ENCODE assay signal across 8 cellular contexts in genomic region chr6:108561742-108562502, GRCh38. TPM values are rescaled to one million over a fixed set of nuclear protein-coding genes. Genes with fewer than 3 reads are reported as not detected.
DNase-seq lines count a peak whose midpoint lies in the region; ATAC-seq and TF ChIP-seq lines count a peak whose summit lies in the region.

No MANE protein-coding gene starts in this region.

- no peaks in the 10 kb centered on the region for H3K9me3 Mint-ChIP-seq in stimulated activated naive CD8-positive, alpha-beta T cell treated with anti-CD3 and anti-CD28 coated beads, Interleukin-15, Interleukin-2, amounts not matched to agents 100 ng/mL and 50 ng/mL, for 24 hours
- H3K9me3 Mint-ChIP-seq in activated T-helper 17 cell treated with anti-CD3 and anti-CD28 coated beads, Interleukin-2, amount 50 U/mL, for 72 hours, result no peaks in the 10 kb centered on the region

- peaks cover 7% of the 10 kb centered on the region for H3K36me3 Mint-ChIP-seq in stimulated activated naive CD8-positive, alpha-beta T cell treated with anti-CD3 and anti-CD28 coated beads, Interleukin-15, Interleukin-2, amounts not matched to agents 100 ng/mL and 50 ng/mL, for 24 hours (ENCODE audit: low read depth)
- H3K36me3 Mint-ChIP-seq in activated T-helper 17 cell treated with anti-CD3 and anti-CD28 coated beads, Interleukin-2, amount 50 U/mL, for 72 hours (ENCODE audit: low read depth), result peaks cover 54% of the 10 kb centered on the region

- H3K27ac ChIP-seq in right atrium auricular region, result peak overlapping the region; percentile 99 to 100

- no peaks in the 10 kb centered on the region for H3K27me3 ChIP-seq in right atrium auricular region

- H3K27me3 Mint-ChIP-seq in stimulated activated naive CD8-positive, alpha-beta T cell treated with anti-CD3 and anti-CD28 coated beads, Interleukin-15, Interleukin-2, amounts not matched to agents 100 ng/mL and 50 ng/mL, for 24 hours, result peaks cover 10% of the 10 kb centered on the region
- no peaks in the 10 kb centered on the region for H3K27me3 Mint-ChIP-seq in activated T-helper 17 cell treated with anti-CD3 and anti-CD28 coated beads, Interleukin-2, amount 50 U/mL, for 72 hours

- intact Hi-C loops in sciatic nerve (cut with DNase I), result no loop called here

- peaks cover 0 to 48% of the 10 kb centered on the region in 2 donors for H3K4me1 ChIP-seq in right atrium auricular region

- peak overlapping the region; percentile 62 for H3K4me3 Mint-ChIP-seq in stimulated activated naive CD8-positive, alpha-beta T cell treated with anti-CD3 and anti-CD28 coated beads, Interleukin-15, Interleukin-2, amounts not matched to agents 100 ng/mL and 50 ng/mL, for 24 hours
- peak overlapping the region; percentile 76 for H3K4me3 Mint-ChIP-seq in activated T-helper 17 cell treated with anti-CD3 and anti-CD28 coated beads, Interleukin-2, amount 50 U/mL, for 72 hours

- no peak overlapping the region for H3K27ac Mint-ChIP-seq in stimulated activated naive CD8-positive, alpha-beta T cell treated with anti-CD3 and anti-CD28 coated beads, Interleukin-15, Interleukin-2, amounts not matched to agents 100 ng/mL and 50 ng/mL, for 24 hours
- H3K27ac Mint-ChIP-seq in activated T-helper 17 cell treated with anti-CD3 and anti-CD28 coated beads, Interleukin-2, amount 50 U/mL, for 72 hours, result peak overlapping the region; percentile 31

- DNase-seq in stimulated activated naive CD8-positive, alpha-beta T cell treated with anti-CD3 and anti-CD28 coated beads, Interleukin-15, Interleukin-2, amounts not matched to agents 100 U/mL and 50 U/mL, for 24 hours, result no peak
- DNase-seq in right atrium auricular region (ENCODE audit: low spot score) (no peak), sciatic nerve (ENCODE audit: low spot score) (peak; percentile 67), DMS153 treated with DMSO at 0.1 percent for 48 hours (lab: John Stamatoyannopoulos, UW; ENCODE audit: unreplicated experiment) (no peak)

- H3K9me3 ChIP-seq in right atrium auricular region, result no peaks in the 10 kb centered on the region

- ATAC-seq in stimulated activated naive CD8-positive, alpha-beta T cell treated with anti-CD3 and anti-CD28 coated beads, Interleukin-15, Interleukin-2, amounts not matched to agents 100 U/mL and 50 U/mL, for 24 hours, result no peak
- no peak for ATAC-seq in activated T-helper 17 cell treated with anti-CD3 and anti-CD28 coated beads, Interleukin-2, amount 50 U/mL, for 72 hours (replicated peaks)
- no peak for ATAC-seq in sciatic nerve
- no peak for ATAC-seq in HG02970 (IDR thresholded peaks at IDR 0.05; ENCODE audit: low FRiP score, unreplicated experiment)
- no peak for ATAC-seq in GM18498 (IDR thresholded peaks at IDR 0.05; ENCODE audit: unreplicated experiment)

- H3K4me3 ChIP-seq in right atrium auricular region, result peak overlapping the region; percentile 81 to 85

- peaks cover 56% of the 10 kb centered on the region for H3K4me1 Mint-ChIP-seq in stimulated activated naive CD8-positive, alpha-beta T cell treated with anti-CD3 and anti-CD28 coated beads, Interleukin-15, Interleukin-2, amounts not matched to agents 100 ng/mL and 50 ng/mL, for 24 hours (ENCODE audit: low read depth)
- H3K4me1 Mint-ChIP-seq in activated T-helper 17 cell treated with anti-CD3 and anti-CD28 coated beads, Interleukin-2, amount 50 U/mL, for 72 hours, result peaks cover 38% of the 10 kb centered on the region

- peaks cover 10% of the 10 kb centered on the region for H3K36me3 ChIP-seq in right atrium auricular region

- no peak for TF ChIP-seq CTCF in right atrium auricular region (IDR thresholded peaks at IDR 0.05)

RNA-seq across cellular contexts. Expression of gene FOXO3, which starts 1.2 kb away (rescaled TPM):
- 10 to 100 TPM; 10.4 to 21.3 TPM for total RNA-seq in activated T-helper 17 cell treated with anti-CD3 and anti-CD28 coated beads, Interleukin-2, amount 50 U/mL, for 72 hours
- 10 to 100 TPM; 54.5 to 60.9 TPM for total RNA-seq in right atrium auricular region
- 79.1 TPM for total RNA-seq in sciatic nerve
